8 cellular contexts compared by ENCODE assay signal in genomic region chr3:161854232-161854771, GRCh38.
DNase-seq lines count a peak whose midpoint lies in the region; ATAC-seq and TF ChIP-seq lines count a peak whose summit lies in the region.

No MANE protein-coding gene starts in this region.

- DNase-seq in DMS53 treated with DMSO at 0.1 percent for 48 hours (lab: John Stamatoyannopoulos, UW; ENCODE audit: unreplicated experiment), result peak; percentile 85
- peak; percentile 65 for DNase-seq in WTC11 (ENCODE audit: low spot score)
- no peak for DNase-seq in mesothelial cell of epicardium (ENCODE audit: low spot score in 2 of 2, unreplicated experiment in 2 of 2)
- no peak for DNase-seq in cerebellum (ENCODE audit: low spot score)
- no peak for DNase-seq in NCI-H345 (lab: John Stamatoyannopoulos, UW)

- no peak overlapping the region; the same call in 1 of the 2 replicates for H3K27ac ChIP-seq in HUES6 (ENCODE audit: low read depth, low read length)

- no peaks in the 10 kb centered on the region for H3K27me3 ChIP-seq in HUES6 (ENCODE audit: control insufficient read depth, insufficient read depth, low read length)

- H3K4me1 ChIP-seq in HUES6 (ENCODE audit: control insufficient read depth, insufficient read depth, low read length), result peaks cover 7% of the 10 kb centered on the region; the same call in 1 of the 2 replicates

- no peak overlapping the region for H3K4me3 ChIP-seq in HUES6 (ENCODE audit: low read depth, low read length)

- H3K36me3 Mint-ChIP-seq in WTC11, result peaks cover 3% of the 10 kb centered on the region
- no peaks in the 10 kb centered on the region for H3K36me3 Mint-ChIP-seq in mesothelial cell of epicardium

- H3K9me3 ChIP-seq in HUES6 (ENCODE audit: control insufficient read depth, insufficient read depth, low read depth, low read length), result no peaks in the 10 kb centered on the region

- POLR2A ChIA-PET in WTC11 (lab: Charles Lee), result no interaction called here

- ATAC-seq in GM19463 (IDR thresholded peaks at IDR 0.05; ENCODE audit: unreplicated experiment) (peak; percentile 57), WTC11 (peak; percentile 72), HG02763 (IDR thresholded peaks at IDR 0.05; ENCODE audit: unreplicated experiment) (no peak)

- TF ChIP-seq CTCF in WTC11 (IDR thresholded peaks at IDR 0.05), result peak; percentile 40; the same call in 1 of the 2 replicates
- peak; percentile 35 for TF ChIP-seq CTCF in mesothelial cell of epicardium (IDR thresholded peaks at IDR 0.05; ENCODE audit: unreplicated experiment)

- peaks cover 13% of the 10 kb centered on the region for H3K4me1 Mint-ChIP-seq in WTC11
- peaks cover 10% of the 10 kb centered on the region for H3K4me1 Mint-ChIP-seq in mesothelial cell of epicardium

- H3K27me3 Mint-ChIP-seq in WTC11 (ENCODE audit: low read depth) (no peaks in the 10 kb centered on the region), mesothelial cell of epicardium (ENCODE audit: low read depth) (peaks cover 2% of the 10 kb centered on the region)

- H3K27ac Mint-ChIP-seq in WTC11 (no peak overlapping the region), mesothelial cell of epicardium (no peak overlapping the region)

- H3K9me3 Mint-ChIP-seq in WTC11 (peaks cover 20% of the 10 kb centered on the region), mesothelial cell of epicardium (no peaks in the 10 kb centered on the region)

- H3K4me3 Mint-ChIP-seq in WTC11, result no peak overlapping the region
- H3K4me3 Mint-ChIP-seq in mesothelial cell of epicardium, result no peak overlapping the region

- H3K36me3 ChIP-seq in HUES6 (ENCODE audit: control insufficient read depth, insufficient read depth, low read length), result no peaks in the 10 kb centered on the region

- CTCF ChIA-PET in WTC11 (lab: Charles Lee), result interaction anchor here (0.6 to 1.4 kb wide), 7 partner anchors 9 to 1636 kb away, joined by 3 to 5 read pairs (median 3); no protein-coding TSS in a partner anchor

- H3K9ac ChIP-seq in HUES6 (ENCODE audit: low read length), result peak overlapping the region; percentile 42

TF ChIP-seq in WTC11, 78 proteins besides CTCF, POLR2A, EP300 and RAD21 (continues in another document):
- TF ChIP-seq TP53 (CRISPR knock-in tag; IDR thresholded peaks at IDR 0.05) (no peak), USF1 (CRISPR knock-in tag; IDR thresholded peaks at IDR 0.05) (no peak), ZSCAN18 (CRISPR knock-in tag; IDR thresholded peaks at IDR 0.05) (no peak), STAT6 (CRISPR knock-in tag; conservative IDR thresholded peaks at IDR 0.05; ENCODE audit: low read depth) (no peak), ZNF263 (CRISPR knock-in tag; IDR thresholded peaks at IDR 0.05; ENCODE audit: low read depth) (no peak), ZNF219 (CRISPR knock-in tag; IDR thresholded peaks at IDR 0.05; ENCODE audit: borderline replicate concordance) (no peak), ATF2 (CRISPR knock-in tag; IDR thresholded peaks at IDR 0.05; ENCODE audit: borderline replicate concordance, low read depth) (no peak), ZBTB43 (CRISPR knock-in tag; IDR thresholded peaks at IDR 0.05) (no peak), ESRRA (CRISPR knock-in tag; IDR thresholded peaks at IDR 0.05; ENCODE audit: borderline replicate concordance) (no peak), TCF7 (CRISPR knock-in tag; IDR thresholded peaks at IDR 0.05; ENCODE audit: low read depth) (no peak), GTF2I (CRISPR knock-in tag; conservative IDR thresholded peaks at IDR 0.05) (no peak), NFE2L1 (CRISPR knock-in tag; IDR thresholded peaks at IDR 0.05) (no peak), CDX4 (CRISPR knock-in tag; IDR thresholded peaks at IDR 0.05; ENCODE audit: borderline replicate concordance) (no peak), ZBTB21 (CRISPR knock-in tag; IDR thresholded peaks at IDR 0.05; ENCODE audit: borderline replicate concordance) (no peak), CREM (CRISPR knock-in tag; IDR thresholded peaks at IDR 0.05) (no peak), TEAD1 (CRISPR knock-in tag; IDR thresholded peaks at IDR 0.05) (no peak), MYBL2 (CRISPR knock-in tag; IDR thresholded peaks at IDR 0.05) (no peak), ATF6 (CRISPR knock-in tag; IDR thresholded peaks at IDR 0.05) (no peak)

Comparison
In these comparisons a context has a peak if more than half of its experiments do, and no peak if none do; other contexts are left out.
1. DNase-seq: peak in DMS53 treated with DMSO at 0.1 percent for 48 hours (single experiment) and WTC11 (single experiment); none in mesothelial cell of epicardium (0 of 2), cerebellum (single experiment) and NCI-H345 (single experiment).